In the genomic region with DNA sequence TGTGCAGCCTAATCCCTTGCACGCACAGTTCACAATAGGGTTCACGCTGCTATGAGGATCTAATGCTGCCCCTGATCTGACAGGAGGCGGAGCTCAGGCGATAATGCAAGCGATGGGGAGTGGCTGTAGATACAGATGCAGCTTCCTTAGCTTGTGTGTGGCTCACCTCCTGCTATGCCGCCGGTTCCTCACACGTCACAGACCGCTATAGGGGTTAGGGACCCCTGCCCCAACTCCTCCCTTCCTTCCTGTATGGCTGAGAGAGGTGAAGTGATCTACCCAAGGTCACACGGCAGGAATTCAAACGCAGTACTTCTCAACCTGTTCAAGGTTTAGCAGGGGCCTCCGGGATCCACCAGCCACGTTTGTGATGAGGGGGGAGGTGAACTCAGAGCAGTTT, we compare ENCODE assay signal across 10 cellular contexts. TPM values are rescaled to one million over a fixed set of nuclear protein-coding genes. Genes with fewer than 3 reads are reported as not detected.
DNase-seq lines count a peak whose midpoint lies in the region; ATAC-seq lines count a peak whose summit lies in the region.
"Had no signal": no experiment of that assay in that cellular context is flagged by ENCODE, and none has a peak within 500 bp of the region (broad histone marks: within the 10 kb centered on the region; RNA-seq: fewer than 3 reads in every experiment).

No MANE protein-coding gene starts in this region.

- DNase-seq in Kasumi-1 (lab: John Stamatoyannopoulos, UW): peak; percentile 28 to 56
- DNase-seq in T-helper 2 cell: peak in 3 of 5 experiments; percentile 45 to 90 (median 72)
- peak; percentile 51 for DNase-seq in activated naive CD8-positive, alpha-beta T cell treated with anti-CD3 and anti-CD28 coated beads, Interleukin-2, amount 10 ng/mL, durations not matched to agents 7 days and 5 days
- DNase-seq in stimulated activated CD4-positive, alpha-beta T cell treated with anti-CD3 and anti-CD28 coated beads, Interleukin-1b, Interleukin-23, amount 100 ng/mL, for 48 hours: peak; percentile 19
- no peak for DNase-seq in HuH-7 (ENCODE audit: low spot score)
- no peak for DNase-seq in NK-92 treated with Interleukin-12 subunit alpha and Interleukin-12 subunit beta, amount 100 ng/mL, for 24 hours (lab: John Stamatoyannopoulos, UW)
- DNase-seq: mesenchymal stem cell had no signal

- no peaks in the 10 kb centered on the region for H3K27me3 Mint-ChIP-seq in activated naive CD8-positive, alpha-beta T cell treated with anti-CD3 and anti-CD28 coated beads, Interleukin-2, amount 10 ng/mL, durations not matched to agents 7 days and 5 days

- H3K9me3 Mint-ChIP-seq in activated naive CD8-positive, alpha-beta T cell treated with anti-CD3 and anti-CD28 coated beads, Interleukin-2, amount 10 ng/mL, durations not matched to agents 7 days and 5 days: no peaks in the 10 kb centered on the region

- H3K36me3 Mint-ChIP-seq in activated naive CD8-positive, alpha-beta T cell treated with anti-CD3 and anti-CD28 coated beads, Interleukin-2, amount 10 ng/mL, durations not matched to agents 7 days and 5 days: no peaks in the 10 kb centered on the region

- H3K4me1 Mint-ChIP-seq in activated naive CD8-positive, alpha-beta T cell treated with anti-CD3 and anti-CD28 coated beads, Interleukin-2, amount 10 ng/mL, durations not matched to agents 7 days and 5 days: peaks cover 10% of the 10 kb centered on the region

- ATAC-seq in activated naive CD8-positive, alpha-beta T cell treated with anti-CD3 and anti-CD28 coated beads, Interleukin-2, amount 10 ng/mL, durations not matched to agents 7 days and 5 days (ENCODE audit: low read depth): peak; percentile 2
- no peak for ATAC-seq in HG02938 (IDR thresholded peaks at IDR 0.05; ENCODE audit: unreplicated experiment)
- no peak for ATAC-seq in GM19328 (IDR thresholded peaks at IDR 0.05; ENCODE audit: unreplicated experiment)

- no peak overlapping the region for H3K4me3 Mint-ChIP-seq in activated naive CD8-positive, alpha-beta T cell treated with anti-CD3 and anti-CD28 coated beads, Interleukin-2, amount 10 ng/mL, durations not matched to agents 7 days and 5 days

- POLR2A ChIA-PET in activated naive CD8-positive, alpha-beta T cell treated with anti-CD3 and anti-CD28 coated beads, Interleukin-2, amount 10 ng/mL, durations not matched to agents 7 days and 5 days (lab: Charles Lee): no interaction called here

- peak overlapping the region; percentile 90 for H3K27ac Mint-ChIP-seq in activated naive CD8-positive, alpha-beta T cell treated with anti-CD3 and anti-CD28 coated beads, Interleukin-2, amount 10 ng/mL, durations not matched to agents 7 days and 5 days

RNA-seq across cellular contexts. Expression of a gene that starts 13.4 kb away (rescaled TPM):
- total RNA-seq in activated naive CD8-positive, alpha-beta T cell treated with anti-CD3 and anti-CD28 coated beads, Interleukin-2, amount 10 ng/mL, durations not matched to agents 7 days and 5 days: under 1 TPM; 0.08 to 0.26 TPM
- total RNA-seq: fibroblast of lung had no signal

RNA-seq across cellular contexts. Expression of a gene that starts 52.8 kb away (rescaled TPM):
- 10 to 100 TPM; 34.9 to 37.9 TPM for total RNA-seq in activated naive CD8-positive, alpha-beta T cell treated with anti-CD3 and anti-CD28 coated beads, Interleukin-2, amount 10 ng/mL, durations not matched to agents 7 days and 5 days

Comparison
In these comparisons a context has a peak if more than half of its experiments do, and no peak if none do; other contexts are left out.
1. DNase-seq: peak in Kasumi-1 (2 of 2), T-helper 2 cell (3 of 5), activated naive CD8-positive, alpha-beta T cell treated with anti-CD3 and anti-CD28 coated beads, Interleukin-2, amount 10 ng/mL, durations not matched to agents 7 days and 5 days (single experiment) and stimulated activated CD4-positive, alpha-beta T cell treated with anti-CD3 and anti-CD28 coated beads, Interleukin-1b, Interleukin-23, amount 100 ng/mL, for 48 hours (single experiment); none in HuH-7 (single experiment) and NK-92 treated with Interleukin-12 subunit alpha and Interleukin-12 subunit beta, amount 100 ng/mL, for 24 hours (single experiment).